Comparison of ENCODE assay signal across 15 cellular contexts in genomic region chr5:180813418-180813817, GRCh38. TPM values are rescaled to one million over a fixed set of nuclear protein-coding genes. Genes with fewer than 3 reads are reported as not detected.
DNase-seq lines count a peak whose midpoint lies in the region; TF ChIP-seq lines count a peak whose summit lies in the region.
"Had no signal": no experiment of that assay in that cellular context is flagged by ENCODE, and none has a peak within 500 bp of the region (broad histone marks: within the 10 kb centered on the region; RNA-seq: fewer than 3 reads in every experiment).

No MANE protein-coding gene starts in this region.

- H3K4me3 Mint-ChIP-seq in CD8-positive, alpha-beta memory T cell, result peak overlapping the region in 2 of 7 donors; percentile 29 to 76
- H3K4me3 Mint-ChIP-seq in brain (peak overlapping the region in 2 of 5 experiments; percentile 33 to 82), neural progenitor cell (no peak overlapping the region)
- H3K4me3 Mint-ChIP-seq: GM23338 had no signal

- no peaks in the 10 kb centered on the region for H3K27me3 ChIP-seq in CD8-positive, alpha-beta memory T cell (ENCODE audit: insufficient read depth, low read length, poor library complexity, severe bottlenecking)
- H3K27me3 ChIP-seq in neural progenitor cell (no peaks in the 10 kb centered on the region), vagina (no peaks in the 10 kb centered on the region), tibial nerve (no peaks in the 10 kb centered on the region)

- H3F3A ChIP-seq in neural progenitor cell (ENCODE audit: low read depth), result peaks cover 32% of the 10 kb centered on the region

- no peaks in the 10 kb centered on the region for H3K9me3 ChIP-seq in CD8-positive, alpha-beta memory T cell (ENCODE audit: low read length)
- no peaks in the 10 kb centered on the region for H3K9me3 ChIP-seq in neural progenitor cell (ENCODE audit: low read depth)
- no peaks in the 10 kb centered on the region for H3K9me3 ChIP-seq in vagina
- no peaks in the 10 kb centered on the region for H3K9me3 ChIP-seq in tibial nerve

- DNase-seq in CD8-positive, alpha-beta memory T cell, result no peak
- DNase-seq in GM13976 (ENCODE audit: low spot score), result no peak
- no peak for DNase-seq in neural progenitor cell (ENCODE audit: low spot score)
- no peak for DNase-seq in vagina (ENCODE audit: extremely low spot score in 2 of 2)
- no peak for DNase-seq in epidermal melanocyte (ENCODE audit: insufficient read length, low spot score)
- no peak for DNase-seq in tibial nerve (ENCODE audit: low spot score in 2 of 2)
- DNase-seq: activated CD4-positive, alpha-beta T cell treated with anti-CD3 and anti-CD28 coated beads for 48 hours; DND-41; glutamatergic neuron; IMR-90; mesendoderm; NCI-H2171 treated with DMSO at 0.1 percent for 48 hours; SIG-M5 had no signal

- peak; percentile 2 for TF ChIP-seq CTCF in GM13976 (IDR thresholded peaks at IDR 0.05; ENCODE audit: borderline replicate concordance, control extremely low read depth, extremely low read depth, insufficient read depth, missing control alignments)
- no peak for TF ChIP-seq CTCF in brain (conservative IDR thresholded peaks at IDR 0.05)
- peak; percentile 15 for TF ChIP-seq CTCF in neural progenitor cell (IDR thresholded peaks at IDR 0.05)
- TF ChIP-seq CTCF in vagina (IDR thresholded peaks at IDR 0.05), result no peak
- no peak for TF ChIP-seq CTCF in tibial nerve (IDR thresholded peaks at IDR 0.05)

- in situ Hi-C loops in GM13976 (cut with MboI; ENCODE audit: low sequenced_read_pairs, unreplicated experiment), result no loop called here

- H3K4me1 Mint-ChIP-seq in CD8-positive, alpha-beta memory T cell, result peaks cover 45 to 52% (median 47%) of the 10 kb centered on the region in 3 donors
- peaks cover 59% of the 10 kb centered on the region for H3K4me1 Mint-ChIP-seq in brain
- H3K4me1 Mint-ChIP-seq in neural progenitor cell, result peaks cover 50% of the 10 kb centered on the region

- H4K20me1 ChIP-seq in neural progenitor cell (ENCODE audit: low read depth), result no peaks in the 10 kb centered on the region

- CTCF ChIA-PET in CD8-positive, alpha-beta memory T cell (lab: Charles Lee), result interaction anchor here (0.6 to 2.3 kb wide), 3 partner anchors 12 to 29 kb away, joined by 3 to 14 read pairs (median 4); no protein-coding TSS in a partner anchor

- no peak for TF ChIP-seq POLR2A in vagina (IDR thresholded peaks at IDR 0.05)
- no peak for TF ChIP-seq POLR2A in tibial nerve (IDR thresholded peaks at IDR 0.05)

- no peak for TF ChIP-seq EP300 in tibial nerve (IDR thresholded peaks at IDR 0.05)

- peaks cover 42% of the 10 kb centered on the region for H3K4me1 ChIP-seq in CD8-positive, alpha-beta memory T cell (ENCODE audit: insufficient read depth, low read length)
- peaks cover 38% of the 10 kb centered on the region for H3K4me1 ChIP-seq in neural progenitor cell
- peaks cover 46% of the 10 kb centered on the region for H3K4me1 ChIP-seq in vagina
- peaks cover 3 to 51% (median 24%) of the 10 kb centered on the region in 4 donors for H3K4me1 ChIP-seq in tibial nerve

- no peak overlapping the region for H3K27ac ChIP-seq in CD8-positive, alpha-beta memory T cell (ENCODE audit: low read depth, low read length)
- H3K27ac ChIP-seq in neural progenitor cell (no peak overlapping the region), vagina (no peak overlapping the region), tibial nerve (peak overlapping the region in 2 of 4 donors; percentile 76 to 96)

- H3K79me2 ChIP-seq in neural progenitor cell (ENCODE audit: low read depth), result peaks cover 15% of the 10 kb centered on the region

- intact Hi-C loops in vagina (cut with DNase I), result no loop called here

- WGBS in tibial nerve, 2 donors, result 80 to 90% methylated on average over 5 of the region's 5 CpGs

- H3K27me3 Mint-ChIP-seq in CD8-positive, alpha-beta memory T cell, result peaks cover 0 to under 1% of the 10 kb centered on the region in 2 donors
- H3K27me3 Mint-ChIP-seq in brain, result peaks cover 12% of the 10 kb centered on the region
- peaks cover 4% of the 10 kb centered on the region for H3K27me3 Mint-ChIP-seq in neural progenitor cell (ENCODE audit: insufficient read depth, low read depth)

- H3K27ac Mint-ChIP-seq in CD8-positive, alpha-beta memory T cell, result peak overlapping the region in 7 of 8 donors; percentile 50 to 89 (median 72)
- peak overlapping the region in 3 of 5 experiments; percentile 19 to 88 (median 30) for H3K27ac Mint-ChIP-seq in brain
- no peak overlapping the region for H3K27ac Mint-ChIP-seq in neural progenitor cell
- H3K27ac Mint-ChIP-seq: GM23338 had no signal

- no peak overlapping the region for H3K4me3 ChIP-seq in CD8-positive, alpha-beta memory T cell (ENCODE audit: low read length)
- H3K4me3 ChIP-seq in neural progenitor cell, result no peak overlapping the region
- no peak overlapping the region for H3K4me3 ChIP-seq in vagina
- peak overlapping the region in 1 of 4 donors; percentile 65 for H3K4me3 ChIP-seq in tibial nerve
- H3K4me3 ChIP-seq: GM23338 had no signal

- no peak overlapping the region for H2AFZ ChIP-seq in neural progenitor cell (replicated peaks)
- H2AFZ ChIP-seq: GM23338 had no signal

- H3K36me3 Mint-ChIP-seq in CD8-positive, alpha-beta memory T cell, result peaks cover 0 to 12% (median 0%) of the 10 kb centered on the region in 3 donors
- H3K36me3 Mint-ChIP-seq in brain (peaks cover under 1% of the 10 kb centered on the region), neural progenitor cell (no peaks in the 10 kb centered on the region)

- peaks cover 0 to 2% (median 0%) of the 10 kb centered on the region in 5 donors for H3K9me3 Mint-ChIP-seq in CD8-positive, alpha-beta memory T cell
- H3K9me3 Mint-ChIP-seq in brain (peaks cover 0 to 3% (median 0%) of the 10 kb centered on the region in 5 experiments), neural progenitor cell (no peaks in the 10 kb centered on the region)
- H3K9me3 Mint-ChIP-seq: GM23338 had no signal

- H3K9ac ChIP-seq in neural progenitor cell, result no peak overlapping the region

- H3K4me2 ChIP-seq in neural progenitor cell, result no peak overlapping the region
- H3K4me2 ChIP-seq: GM23338 had no signal

- no peaks in the 10 kb centered on the region for H3K36me3 ChIP-seq in CD8-positive, alpha-beta memory T cell (ENCODE audit: insufficient read depth, low read length)
- H3K36me3 ChIP-seq in neural progenitor cell (no peaks in the 10 kb centered on the region), vagina (no peaks in the 10 kb centered on the region), tibial nerve (no peaks in the 10 kb centered on the region)

- POLR2A ChIA-PET in CD8-positive, alpha-beta memory T cell (lab: Charles Lee), result interaction anchor here (4.4 to 6.1 kb wide), 2 partner anchors 11 to 18 kb away, joined by 33 to 108 read pairs; partner anchors contain the start of gene MGAT1

RNA-seq across cellular contexts. Expression of gene MGAT1, which starts 10.8 kb away (rescaled TPM):
- 100 to 1,000 TPM; 125 to 132 TPM for total RNA-seq in CD8-positive, alpha-beta memory T cell
- 157 TPM for polyA plus RNA-seq in CD8-positive, alpha-beta memory T cell
- polyA plus RNA-seq in brain (ENCODE audit: insufficient read depth, low read depth, low replicate concordance), result 48.6 TPM
- total RNA-seq in neural progenitor cell (ENCODE audit: low replicate concordance) (31.8 and 67.8 TPM in 2 replicates), vagina (152 TPM), tibial nerve (100 to 1,000 TPM; 161 to 216 (median 195) TPM)

RNA-seq across cellular contexts. Expression of gene ZFP62, which starts 47.7 kb away (rescaled TPM):
- total RNA-seq in CD8-positive, alpha-beta memory T cell, result 10 to 100 TPM; 27.6 to 34.1 TPM
- 20.1 TPM for polyA plus RNA-seq in CD8-positive, alpha-beta memory T cell
- polyA plus RNA-seq in brain (ENCODE audit: insufficient read depth, low read depth, low replicate concordance), result 17.6 TPM
- total RNA-seq in neural progenitor cell (ENCODE audit: low replicate concordance) (47.2 and 65.4 TPM in 2 replicates), vagina (22.3 TPM), tibial nerve (10 to 100 TPM; 17.0 to 35.1 (median 25.3) TPM)

Comparison
In these comparisons a context has a peak if more than half of its experiments do, and no peak if none do; other contexts are left out.
1. CTCF ChIP-seq: peak in GM13976 (single experiment) and neural progenitor cell (single experiment); none in brain (0 of 2), vagina (0 of 3) and tibial nerve (0 of 5).